Comparison of ENCODE assay signal across 8 cellular contexts in the genomic region with DNA sequence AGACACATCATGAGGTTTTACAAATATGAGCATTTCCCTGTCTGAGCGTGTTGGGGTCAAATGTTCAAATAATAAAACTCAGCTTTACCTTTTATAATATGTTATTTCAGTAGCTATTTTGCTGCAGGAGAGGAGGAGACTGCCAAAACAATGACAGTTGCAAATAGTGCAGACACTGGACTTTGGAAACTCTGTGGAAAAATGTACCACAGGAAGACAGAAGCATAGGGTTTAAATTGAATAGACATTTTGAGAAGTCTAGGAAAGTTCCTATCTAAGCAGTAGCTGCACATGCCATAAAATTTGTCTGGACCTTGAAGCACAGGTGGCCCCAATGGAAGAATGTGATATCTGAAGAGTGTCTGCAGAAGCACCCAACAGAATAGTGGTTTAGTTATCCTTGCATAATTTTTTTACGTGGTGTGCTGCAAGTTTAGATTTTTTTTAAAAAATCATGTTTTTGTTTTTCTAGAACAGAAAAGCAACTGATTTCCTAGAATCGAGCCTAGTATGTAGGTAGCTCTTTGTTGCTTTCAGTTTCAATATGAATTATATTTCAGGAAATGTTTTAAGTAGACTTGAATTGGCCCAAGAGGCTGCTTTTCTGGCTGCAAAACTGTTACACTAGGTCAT. TPM values are rescaled to one million over a fixed set of nuclear protein-coding genes. Genes with fewer than 3 reads are reported as not detected.
DNase-seq lines count a peak whose midpoint lies in the region; ATAC-seq and TF ChIP-seq lines count a peak whose summit lies in the region.

No MANE protein-coding gene starts in this region.

- H3K4me1 ChIP-seq in right lobe of liver = peaks cover 0 to 24% (median 8%) of the 10 kb centered on the region in 4 donors

- H3K27ac ChIP-seq in right lobe of liver = peak overlapping the region; percentile 7 to 57 (median 41)

- peak overlapping the region in 2 of 3 donors; percentile 2 to 19 for H3K4me3 ChIP-seq in right lobe of liver

- DNase-seq in right lobe of liver = no peak
- DNase-seq in epidermal melanocyte (ENCODE audit: insufficient read length, low spot score) = no peak
- no peak for DNase-seq in NCI-H1436 treated with DMSO at 0.1 percent for 48 hours (lab: John Stamatoyannopoulos, UW)
- no peak for DNase-seq in DMS114 treated with DMSO at 0.1 percent for 48 hours (lab: John Stamatoyannopoulos, UW; ENCODE audit: unreplicated experiment)
- DNase-seq in islet precursor cell = no peak

- TF ChIP-seq POLR2A in right lobe of liver (IDR thresholded peaks at IDR 0.05) = no peak

- H3K27me3 ChIP-seq in right lobe of liver = no peaks in the 10 kb centered on the region

- H3K9me3 ChIP-seq in right lobe of liver = no peaks in the 10 kb centered on the region

- TF ChIP-seq CTCF in right lobe of liver (IDR thresholded peaks at IDR 0.05) = no peak

- intact Hi-C loops in right lobe of liver (cut with DNase I) = no loop called here

- WGBS in right lobe of liver (ENCODE audit: insufficient coverage, low coverage, low lambda C conversion rate, missing lambda C conversion rate) = 9% methylated on average over 3 of the region's 3 CpGs

- H3K36me3 ChIP-seq in right lobe of liver = no peaks in the 10 kb centered on the region

- peak; percentile 97 for ATAC-seq in GM18502 (IDR thresholded peaks at IDR 0.05; ENCODE audit: poor library complexity, unreplicated experiment)
- ATAC-seq in GM21515 (IDR thresholded peaks at IDR 0.05; ENCODE audit: unreplicated experiment) = peak; percentile 98
- ATAC-seq in HG03571 (IDR thresholded peaks at IDR 0.05; ENCODE audit: unreplicated experiment) = peak; percentile 95
- peak; percentile 71 to 77 (median 76) for ATAC-seq in right lobe of liver

RNA-seq across cellular contexts. Expression of gene GBP5, which starts 14.0 kb away (rescaled TPM):
- 1 to 10 TPM in 5 of 6 experiments, under 1 TPM in 1; 0.44 to 5.0 (median 1.5) TPM for total RNA-seq in right lobe of liver
